12 cellular contexts compared by ENCODE assay signal in genomic region chr6:33745558-33745957, GRCh38. TPM values are rescaled to one million over a fixed set of nuclear protein-coding genes. Genes with fewer than 3 reads are reported as not detected.
A peak's percentile ranks its signal among the peaks of the same experiment; 100 is the strongest.
DNase-seq lines count a peak whose midpoint lies in the region; ATAC-seq and TF ChIP-seq lines count a peak whose summit lies in the region.
"Had no signal": no experiment of that assay in that cellular context is flagged by ENCODE, and none has a peak within 500 bp of the region (broad histone marks: within the 10 kb centered on the region; RNA-seq: fewer than 3 reads in every experiment).

No MANE protein-coding gene starts in this region.

- DNase-seq in activated naive CD4-positive, alpha-beta T cell treated with anti-CD3 and anti-CD28 coated beads, Interleukin-2, amount 50 U/mL, for 72 hours (ENCODE audit: low spot score in 2 of 2): no peak
- DNase-seq in activated naive CD4-positive, alpha-beta T cell treated with anti-CD3 and anti-CD28 coated beads, Interleukin-2, amount 50 U/mL, for 16 hours: no peak
- DNase-seq in endodermal cell: no peak
- no peak for DNase-seq in upper lobe of right lung
- no peak for DNase-seq in AML-193 (lab: John Stamatoyannopoulos, UW)
- no peak for DNase-seq in GM10266 (ENCODE audit: extremely low spot score)
- DNase-seq: activated CD8-positive, alpha-beta memory T cell treated with anti-CD3 and anti-CD28 coated beads, Interleukin-2, amount 10 ng/mL, durations not matched to agents 7 days and 5 days; T-cell had no signal

- H3K4me3 Mint-ChIP-seq in endodermal cell: no peak overlapping the region
- H3K4me3 Mint-ChIP-seq: activated CD8-positive, alpha-beta memory T cell treated with anti-CD3 and anti-CD28 coated beads, Interleukin-2, amount 10 ng/mL, durations not matched to agents 7 days and 5 days; central memory CD8-positive, alpha-beta T cell; T-cell had no signal

- no peaks in the 10 kb centered on the region for H3K36me3 ChIP-seq in endodermal cell (ENCODE audit: control insufficient read depth, insufficient read depth, low read length)
- H3K36me3 ChIP-seq in muscle layer of colon (ENCODE audit: insufficient read depth, low read length): no peaks in the 10 kb centered on the region
- H3K36me3 ChIP-seq in upper lobe of right lung: no peaks in the 10 kb centered on the region

- H3K4me1 Mint-ChIP-seq in endodermal cell: peaks cover 35% of the 10 kb centered on the region
- H3K4me1 Mint-ChIP-seq: activated CD8-positive, alpha-beta memory T cell treated with anti-CD3 and anti-CD28 coated beads, Interleukin-2, amount 10 ng/mL, durations not matched to agents 7 days and 5 days; central memory CD8-positive, alpha-beta T cell had no signal

- peak overlapping the region; percentile 71 for H3K27ac ChIP-seq in endodermal cell (ENCODE audit: low read depth, low read length)
- H3K27ac ChIP-seq in muscle layer of colon (ENCODE audit: low read depth, low read length): peak overlapping the region; percentile 84
- peak overlapping the region; percentile 84 for H3K27ac ChIP-seq in upper lobe of right lung

- no peaks in the 10 kb centered on the region for H3K9me3 ChIP-seq in endodermal cell (ENCODE audit: control insufficient read depth, low read length)
- no peaks in the 10 kb centered on the region for H3K9me3 ChIP-seq in muscle layer of colon (ENCODE audit: low read length)
- H3K9me3 ChIP-seq in upper lobe of right lung: no peaks in the 10 kb centered on the region

- no peaks in the 10 kb centered on the region for H3K9me3 Mint-ChIP-seq in activated naive CD4-positive, alpha-beta T cell treated with anti-CD3 and anti-CD28 coated beads, Interleukin-2, amount 50 U/mL, for 72 hours
- H3K9me3 Mint-ChIP-seq in endodermal cell: no peaks in the 10 kb centered on the region
- H3K9me3 Mint-ChIP-seq: central memory CD8-positive, alpha-beta T cell; T-cell had no signal

- H3K36me3 Mint-ChIP-seq in activated naive CD4-positive, alpha-beta T cell treated with anti-CD3 and anti-CD28 coated beads, Interleukin-2, amount 50 U/mL, for 72 hours: no peaks in the 10 kb centered on the region
- H3K36me3 Mint-ChIP-seq in endodermal cell (ENCODE audit: low read depth): no peaks in the 10 kb centered on the region
- H3K36me3 Mint-ChIP-seq: activated CD8-positive, alpha-beta memory T cell treated with anti-CD3 and anti-CD28 coated beads, Interleukin-2, amount 10 ng/mL, durations not matched to agents 7 days and 5 days; T-cell had no signal

- peaks cover 17% of the 10 kb centered on the region for H3K4me1 ChIP-seq in endodermal cell (ENCODE audit: control insufficient read depth, insufficient read depth, low read length)
- H3K4me1 ChIP-seq in muscle layer of colon (ENCODE audit: insufficient read depth, low read length): peaks cover 17% of the 10 kb centered on the region
- peaks cover 8% of the 10 kb centered on the region for H3K4me1 ChIP-seq in upper lobe of right lung

- H3K27ac Mint-ChIP-seq in activated naive CD4-positive, alpha-beta T cell treated with anti-CD3 and anti-CD28 coated beads, Interleukin-2, amount 50 U/mL, for 72 hours: peak overlapping the region; percentile 19 to 44
- no peak overlapping the region for H3K27ac Mint-ChIP-seq in endodermal cell
- H3K27ac Mint-ChIP-seq: activated CD8-positive, alpha-beta memory T cell treated with anti-CD3 and anti-CD28 coated beads, Interleukin-2, amount 10 ng/mL, durations not matched to agents 7 days and 5 days; T-cell had no signal

- WGBS in endodermal cell (ENCODE audit: insufficient coverage in 1 of 2, insufficient read length in 1 of 2), 2 experiments: 75 to 87% methylated on average over 6 to 7 of the region's 7 CpGs

- H3K27me3 Mint-ChIP-seq in endodermal cell (ENCODE audit: insufficient read depth): peaks cover 8% of the 10 kb centered on the region

- no peak for ATAC-seq in activated naive CD4-positive, alpha-beta T cell treated with anti-CD3 and anti-CD28 coated beads, Interleukin-2, amount 50 U/mL, for 72 hours
- ATAC-seq in upper lobe of right lung (no peak), HG02610 (IDR thresholded peaks at IDR 0.05; ENCODE audit: unreplicated experiment) (no peak)
- ATAC-seq: activated CD8-positive, alpha-beta memory T cell treated with anti-CD3 and anti-CD28 coated beads, Interleukin-2, amount 10 ng/mL, durations not matched to agents 7 days and 5 days; T-cell had no signal

- no peak overlapping the region for H3K4me3 ChIP-seq in endodermal cell (ENCODE audit: low read length)
- no peak overlapping the region for H3K4me3 ChIP-seq in muscle layer of colon (ENCODE audit: low read depth in 1 of 2, low read length in 2 of 2)
- H3K4me3 ChIP-seq in upper lobe of right lung: peak overlapping the region; percentile 48

- intact Hi-C loops in upper lobe of right lung (cut with DNase I): no loop called here

- H3K9ac ChIP-seq in endodermal cell (ENCODE audit: extremely low read depth, low read length, poor library complexity, severe bottlenecking): no peak overlapping the region
- no peak overlapping the region for H3K9ac ChIP-seq in muscle layer of colon (ENCODE audit: low read length)

- H3K27me3 ChIP-seq in endodermal cell (ENCODE audit: control insufficient read depth, insufficient read depth, low read length, poor library complexity, severe bottlenecking): no peaks in the 10 kb centered on the region
- H3K27me3 ChIP-seq in muscle layer of colon (ENCODE audit: control insufficient read depth in 1 of 2, insufficient read depth in 2 of 2, low read length in 2 of 2): no peaks in the 10 kb centered on the region
- no peaks in the 10 kb centered on the region for H3K27me3 ChIP-seq in upper lobe of right lung

- no peak for TF ChIP-seq CTCF in endodermal cell (conservative IDR thresholded peaks at IDR 0.05)
- TF ChIP-seq CTCF in upper lobe of right lung (IDR thresholded peaks at IDR 0.05): no peak
- no peak for TF ChIP-seq CTCF in GM10266 (IDR thresholded peaks at IDR 0.05; ENCODE audit: control insufficient read depth, insufficient read depth, low read depth, missing control alignments)

RNA-seq across cellular contexts. Expression of gene IP6K3, which starts 1.1 kb away (rescaled TPM):
- not detected for total RNA-seq in activated naive CD4-positive, alpha-beta T cell treated with anti-CD3 and anti-CD28 coated beads, Interleukin-2, amount 50 U/mL, for 72 hours
- total RNA-seq in endodermal cell (not detected), upper lobe of right lung (4.6 TPM)
- 1.1 TPM for polyA plus RNA-seq in endodermal cell (2013, experiment 1 of 2)
- polyA plus RNA-seq in endodermal cell (2013, experiment 2 of 2): 2.3 TPM
- total RNA-seq: activated CD8-positive, alpha-beta memory T cell treated with anti-CD3 and anti-CD28 coated beads, Interleukin-2, amount 10 ng/mL, durations not matched to agents 7 days and 5 days; T-cell had no signal

RNA-seq across cellular contexts. Expression of gene UQCC2, which starts 34.1 kb away (rescaled TPM):
- total RNA-seq in activated naive CD4-positive, alpha-beta T cell treated with anti-CD3 and anti-CD28 coated beads, Interleukin-2, amount 50 U/mL, for 72 hours: 100 to 1,000 TPM; 114 to 145 TPM
- total RNA-seq in endodermal cell: 100 to 1,000 TPM; 120 to 174 TPM
- 170 TPM for polyA plus RNA-seq in endodermal cell (2013, experiment 1 of 2)
- polyA plus RNA-seq in endodermal cell (2013, experiment 2 of 2): 163 TPM
- 40.6 TPM for total RNA-seq in upper lobe of right lung

RNA-seq across cellular contexts. Expression of gene LEMD2, which starts 43.4 kb away (rescaled TPM):
- 10 to 100 TPM; 54.4 to 80.5 TPM for total RNA-seq in activated naive CD4-positive, alpha-beta T cell treated with anti-CD3 and anti-CD28 coated beads, Interleukin-2, amount 50 U/mL, for 72 hours
- 10 to 100 TPM; 62.0 to 75.8 TPM for total RNA-seq in endodermal cell
- polyA plus RNA-seq in endodermal cell (2013, experiment 1 of 2): 72.5 TPM
- 67.0 TPM for polyA plus RNA-seq in endodermal cell (2013, experiment 2 of 2)
- 61.5 TPM for total RNA-seq in upper lobe of right lung

RNA-seq across cellular contexts. Expression of gene MLN, which starts 58.2 kb away (rescaled TPM):
- not detected for total RNA-seq in activated naive CD4-positive, alpha-beta T cell treated with anti-CD3 and anti-CD28 coated beads, Interleukin-2, amount 50 U/mL, for 72 hours
- not detected for total RNA-seq in endodermal cell
- polyA plus RNA-seq in endodermal cell (2013, experiment 1 of 2): not detected
- not detected for polyA plus RNA-seq in endodermal cell (2013, experiment 2 of 2)
- not detected for total RNA-seq in upper lobe of right lung
- total RNA-seq: activated CD8-positive, alpha-beta memory T cell treated with anti-CD3 and anti-CD28 coated beads, Interleukin-2, amount 10 ng/mL, durations not matched to agents 7 days and 5 days; posterior vena cava; T-cell had no signal
